ENCODE assay signal across 8 cellular contexts in genomic region chr5:9544502-9545300, GRCh38. TPM values are rescaled to one million over a fixed set of nuclear protein-coding genes. Genes with fewer than 3 reads are reported as not detected.
A peak's percentile ranks its signal among the peaks of the same experiment; 100 is the strongest.
DNase-seq lines count a peak whose midpoint lies in the region; ATAC-seq and TF ChIP-seq lines count a peak whose summit lies in the region.

No MANE protein-coding gene starts in this region.

- H3K27me3 Mint-ChIP-seq in activated naive CD8-positive, alpha-beta T cell treated with anti-CD3 and anti-CD28 coated beads, Interleukin-2, amount 50 U/mL, for 24 hours, result peaks cover 32% of the 10 kb centered on the region

- H3K4me3 Mint-ChIP-seq in activated naive CD8-positive, alpha-beta T cell treated with anti-CD3 and anti-CD28 coated beads, Interleukin-2, amount 50 U/mL, for 24 hours, result no peak overlapping the region

- peak overlapping the region; percentile 42 for H3K4me3 ChIP-seq in parathyroid adenoma (ENCODE audit: low read depth, low read length)

- intact Hi-C loops in left cardiac atrium (cut with DNase I), result loop anchor here (2.0 to 10.0 kb wide), 2 partner anchors 184 to 190 kb away; no protein-coding TSS in a partner anchor

- no peaks in the 10 kb centered on the region for H3K27me3 ChIP-seq in parathyroid adenoma (ENCODE audit: control insufficient read depth, insufficient read depth, low read length)

- peaks cover 6% of the 10 kb centered on the region for H3K4me1 Mint-ChIP-seq in activated naive CD8-positive, alpha-beta T cell treated with anti-CD3 and anti-CD28 coated beads, Interleukin-2, amount 50 U/mL, for 24 hours

- H3K4me2 ChIP-seq in parathyroid adenoma (ENCODE audit: low read length), result peak overlapping the region; percentile 90

- DNase-seq in A172 (ENCODE audit: low spot score) (peak; percentile 82), NCI-H748 (lab: John Stamatoyannopoulos, UW; ENCODE audit: unreplicated experiment) (peak; percentile 96), left cardiac atrium (peak; percentile 82), NOMO-1 treated with dmso at 0.1 percent for 144 hours (lab: John Stamatoyannopoulos, UW; ENCODE audit: unreplicated experiment) (no peak)
- DNase-seq in activated naive CD8-positive, alpha-beta T cell treated with anti-CD3 and anti-CD28 coated beads, Interleukin-2, amount 50 U/mL, for 24 hours, result peak; percentile 56

- H3K36me3 ChIP-seq in parathyroid adenoma (ENCODE audit: control insufficient read depth, insufficient read depth, low read length), result no peaks in the 10 kb centered on the region

- no peak overlapping the region for H3K27ac ChIP-seq in parathyroid adenoma

- no peaks in the 10 kb centered on the region for H3K79me2 ChIP-seq in parathyroid adenoma

- H3K9ac ChIP-seq in parathyroid adenoma, result no peak overlapping the region

- H3K27ac Mint-ChIP-seq in activated naive CD8-positive, alpha-beta T cell treated with anti-CD3 and anti-CD28 coated beads, Interleukin-2, amount 50 U/mL, for 24 hours, result no peak overlapping the region

- no peaks in the 10 kb centered on the region for H3K9me3 ChIP-seq in parathyroid adenoma (ENCODE audit: control insufficient read depth, low read length)

- H2AFZ ChIP-seq in parathyroid adenoma, result peak overlapping the region; percentile 84

- H3K36me3 Mint-ChIP-seq in activated naive CD8-positive, alpha-beta T cell treated with anti-CD3 and anti-CD28 coated beads, Interleukin-2, amount 50 U/mL, for 24 hours (ENCODE audit: low read depth), result no peaks in the 10 kb centered on the region

- TF ChIP-seq CTCF in GM12874 (IDR thresholded peaks at IDR 0.05; ENCODE audit: insufficient read depth, low read depth, low read length), result peak; percentile 89
- TF ChIP-seq CTCF in parathyroid adenoma (IDR thresholded peaks at IDR 0.05), result peak; percentile 95

- ATAC-seq in HG02981 (IDR thresholded peaks at IDR 0.05; ENCODE audit: unreplicated experiment), result peak; percentile 62
- no peak for ATAC-seq in activated naive CD8-positive, alpha-beta T cell treated with anti-CD3 and anti-CD28 coated beads, Interleukin-2, amount 50 U/mL, for 24 hours
- peak; percentile 64 to 70 for ATAC-seq in left cardiac atrium

- H3K9me3 Mint-ChIP-seq in activated naive CD8-positive, alpha-beta T cell treated with anti-CD3 and anti-CD28 coated beads, Interleukin-2, amount 50 U/mL, for 24 hours, result no peaks in the 10 kb centered on the region

- peaks cover 2% of the 10 kb centered on the region for H3K4me1 ChIP-seq in parathyroid adenoma

RNA-seq across cellular contexts. Expression of gene SEMA5A, which starts 1.2 kb away (rescaled TPM):
- 9.3 and 12.0 TPM in 2 replicates for total RNA-seq in A172 (2014; rRNA removed; shearing (Covaris generic))
- 10 to 100 TPM; 16.2 to 19.7 TPM for total RNA-seq in left cardiac atrium
